ENCODE assay signal across 1 cellular context in genomic region chr1:156242738-156243137, GRCh38.
TF ChIP-seq lines count a peak whose summit lies in the region.

No MANE protein-coding gene starts in this region.

TF ChIP-seq in H1, 55 proteins besides CTCF, POLR2A, EP300 and RAD21:
- TF ChIP-seq TAF1 (IDR thresholded peaks at IDR 0.05; ENCODE audit: low read depth, low read length) (no peak), FOSL1 (IDR thresholded peaks at IDR 0.05; ENCODE audit: insufficient read depth, low read depth, low read length) (no peak), POLR2AphosphoS5 (IDR thresholded peaks at IDR 0.05; ENCODE audit: low read depth, low read length) (peak; percentile 32; the same call in 1 of the 2 replicates), SRF (IDR thresholded peaks at IDR 0.05; ENCODE audit: low read depth, low read length) (no peak), SIX5 (IDR thresholded peaks at IDR 0.05; ENCODE audit: low read depth, low read length) (no peak), TEAD4 (IDR thresholded peaks at IDR 0.05; ENCODE audit: low read depth, low read length) (no peak), SAP30 (IDR thresholded peaks at IDR 0.05; ENCODE audit: insufficient read depth, insufficient replicate concordance, low read length) (no peak)
